ENCODE assay signal across 12 cellular contexts in the genomic region with DNA sequence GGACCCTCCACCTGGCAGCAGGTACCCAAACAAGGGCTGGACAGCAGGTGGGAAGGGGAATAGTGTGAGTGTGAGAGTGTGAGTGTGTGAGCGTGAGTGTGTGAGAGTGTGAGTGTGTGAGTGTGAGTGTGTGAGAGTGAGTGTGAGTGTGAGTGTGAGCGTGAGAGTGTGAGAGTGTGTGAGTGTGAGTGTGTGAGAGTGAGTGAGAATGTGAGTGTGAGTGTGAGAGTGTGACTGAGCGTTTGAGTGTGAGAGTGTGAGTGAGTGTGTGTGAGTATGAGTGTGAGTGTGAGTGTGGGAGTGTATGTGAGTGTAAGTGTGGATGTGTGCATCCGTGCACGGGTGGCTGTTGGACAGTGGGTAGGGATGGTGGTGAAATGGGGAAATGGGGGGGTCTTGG. TPM values are rescaled to one million over a fixed set of nuclear protein-coding genes. Genes with fewer than 3 reads are reported as not detected.
A peak's percentile ranks its signal among the peaks of the same experiment; 100 is the strongest.
DNase-seq lines count a peak whose midpoint lies in the region; ATAC-seq, FAIRE-seq and TF ChIP-seq lines count a peak whose summit lies in the region.
"Had no signal": no experiment of that assay in that cellular context is flagged by ENCODE, and none has a peak within 500 bp of the region (broad histone marks: within the 10 kb centered on the region; RNA-seq: fewer than 3 reads in every experiment).

No MANE protein-coding gene starts in this region.

- H3K4ac ChIP-seq in mesenchymal stem cell (ENCODE audit: low read depth in 1 of 2, low read length in 2 of 2), result peak overlapping the region in 1 of 2 experiments; percentile 6

- peak overlapping the region; percentile 5 for H3K4me3 Mint-ChIP-seq in activated naive CD4-positive, alpha-beta T cell treated with anti-CD3 and anti-CD28 coated beads, Interleukin-2, amount 10 ng/mL, durations not matched to agents 7 days and 5 days
- H3K4me3 Mint-ChIP-seq in activated naive CD4-positive, alpha-beta T cell treated with anti-CD3 and anti-CD28 coated beads for 36 hours, result no peak overlapping the region

- H3K9ac ChIP-seq in mesenchymal stem cell (ENCODE audit: low read length), result peak overlapping the region; percentile 93

- DNase-seq in activated naive CD4-positive, alpha-beta T cell treated with anti-CD3 and anti-CD28 coated beads, Interleukin-2, amount 10 ng/mL, durations not matched to agents 7 days and 5 days, result no peak
- no peak for DNase-seq in activated naive CD4-positive, alpha-beta T cell treated with anti-CD3 and anti-CD28 coated beads for 36 hours
- DNase-seq in cardiac fibroblast (ENCODE audit: low read depth in 2 of 2), result no peak
- no peak for DNase-seq in mesenchymal stem cell
- DNase-seq in tibial artery, result no peak
- DNase-seq in GM19239 (ENCODE audit: insufficient read length, low spot score), result no peak
- DNase-seq: NCI-H146 had no signal

- H3K27me3 ChIP-seq in mesenchymal stem cell (ENCODE audit: control insufficient read depth in 1 of 2, insufficient read depth in 1 of 2, low read length in 2 of 2) (no peaks in the 10 kb centered on the region), tibial artery (peaks cover 0 to 63% of the 10 kb centered on the region in 2 donors)

- H4K91ac ChIP-seq in mesenchymal stem cell (ENCODE audit: low read length), result peak overlapping the region; percentile 65

- peaks cover 14% of the 10 kb centered on the region for H3K4me1 Mint-ChIP-seq in activated naive CD4-positive, alpha-beta T cell treated with anti-CD3 and anti-CD28 coated beads, Interleukin-2, amount 10 ng/mL, durations not matched to agents 7 days and 5 days
- peaks cover 12% of the 10 kb centered on the region for H3K4me1 Mint-ChIP-seq in activated naive CD4-positive, alpha-beta T cell treated with anti-CD3 and anti-CD28 coated beads for 36 hours (ENCODE audit: low read depth)

- H3K36me3 Mint-ChIP-seq in activated naive CD4-positive, alpha-beta T cell treated with anti-CD3 and anti-CD28 coated beads, Interleukin-2, amount 10 ng/mL, durations not matched to agents 7 days and 5 days, result no peaks in the 10 kb centered on the region
- no peaks in the 10 kb centered on the region for H3K36me3 Mint-ChIP-seq in activated naive CD4-positive, alpha-beta T cell treated with anti-CD3 and anti-CD28 coated beads for 36 hours (ENCODE audit: low read depth)

- no peaks in the 10 kb centered on the region for H3K9me3 ChIP-seq in mesenchymal stem cell (ENCODE audit: control insufficient read depth, low read length)
- no peaks in the 10 kb centered on the region for H3K9me3 ChIP-seq in tibial artery

- H2BK15ac ChIP-seq in mesenchymal stem cell (ENCODE audit: low read depth, poor library complexity, severe bottlenecking), result peak overlapping the region; percentile 60

- H3K4me2 ChIP-seq in mesenchymal stem cell (ENCODE audit: low read length, poor library complexity, severe bottlenecking), result peak overlapping the region; percentile 73

- intact Hi-C loops in activated naive CD4-positive, alpha-beta T cell treated with anti-CD3 and anti-CD28 coated beads for 36 hours (cut with micrococcal nuclease), result loop anchor here (1.0 kb wide), 3 partner anchors 14 to 37 kb away; no protein-coding TSS in a partner anchor
- intact Hi-C loops in tibial artery (cut with DNase I; ENCODE audit: low total_unique reads), result no loop called here

- peak overlapping the region; percentile 66 for H2AFZ ChIP-seq in mesenchymal stem cell (ENCODE audit: low read depth, low read length)

- ATAC-seq in GM18868 (IDR thresholded peaks at IDR 0.05; ENCODE audit: unreplicated experiment), result no peak
- ATAC-seq in GM18909 (IDR thresholded peaks at IDR 0.05; ENCODE audit: poor library complexity, unreplicated experiment), result no peak

- peaks cover 93% of the 10 kb centered on the region for H3K27me3 Mint-ChIP-seq in activated naive CD4-positive, alpha-beta T cell treated with anti-CD3 and anti-CD28 coated beads, Interleukin-2, amount 10 ng/mL, durations not matched to agents 7 days and 5 days
- peaks cover 29% of the 10 kb centered on the region for H3K27me3 Mint-ChIP-seq in activated naive CD4-positive, alpha-beta T cell treated with anti-CD3 and anti-CD28 coated beads for 36 hours (ENCODE audit: low read depth)

- H2BK12ac ChIP-seq in mesenchymal stem cell (ENCODE audit: low read length in 2 of 2), result peak overlapping the region in 1 of 2 experiments; percentile 32

- H3K79me1 ChIP-seq in mesenchymal stem cell (replicated peaks; ENCODE audit: low read length, poor library complexity, severe bottlenecking), result peaks cover 11% of the 10 kb centered on the region

- H3K27ac ChIP-seq in mesenchymal stem cell (ENCODE audit: low read length, poor library complexity, severe bottlenecking) (peak overlapping the region; percentile 82), tibial artery (no peak overlapping the region)

- H3K14ac ChIP-seq in mesenchymal stem cell (ENCODE audit: low read length in 2 of 2), result peak overlapping the region in 1 of 2 experiments; percentile 72

- H2BK5ac ChIP-seq in mesenchymal stem cell (ENCODE audit: low read depth, low read length, poor library complexity, severe bottlenecking), result peak overlapping the region; percentile 91

- no peak for FAIRE-seq in GM19239 (lab: Jason Lieb, UNC)
- FAIRE-seq: colon had no signal

- H3K4me1 ChIP-seq in mesenchymal stem cell (ENCODE audit: control insufficient read depth, insufficient read depth, low read depth, low read length) (peaks cover 83% of the 10 kb centered on the region), tibial artery (peaks cover 0 to 23% (median 11%) of the 10 kb centered on the region in 4 donors)

- 76% methylated on average over 4 of the region's 5 CpGs for WGBS in mesenchymal stem cell

- no peak overlapping the region for H3K23ac ChIP-seq in mesenchymal stem cell (ENCODE audit: low read length in 2 of 2)

- H3K36me3 ChIP-seq in mesenchymal stem cell (ENCODE audit: control insufficient read depth in 1 of 2, insufficient read depth in 2 of 2, low read depth in 1 of 2, low read length in 2 of 2) (peaks cover 0 to 11% of the 10 kb centered on the region in 2 experiments), tibial artery (no peaks in the 10 kb centered on the region)

- TF ChIP-seq CTCF in cardiac fibroblast (IDR thresholded peaks at IDR 0.05; ENCODE audit: low read depth, low read length) (no peak), tibial artery (IDR thresholded peaks at IDR 0.05) (no peak)

- H3K18ac ChIP-seq in mesenchymal stem cell (ENCODE audit: low read depth in 1 of 2, low read length in 2 of 2), result peak overlapping the region; percentile 50 to 94

- H3K4me3 ChIP-seq in cardiac fibroblast (replicated peaks in 1 of 2; ENCODE audit: low read depth in 2 of 2, low read length in 2 of 2) (peak overlapping the region; percentile 28 to 46), mesenchymal stem cell (ENCODE audit: insufficient read depth in 1 of 2, low read depth in 1 of 2, low read length in 2 of 2) (peak overlapping the region; percentile 60 to 79), tibial artery (peak overlapping the region; percentile 28 to 38)

- CTCF ChIA-PET in activated naive CD4-positive, alpha-beta T cell treated with anti-CD3 and anti-CD28 coated beads, Interleukin-2, amount 10 ng/mL, durations not matched to agents 7 days and 5 days (lab: Charles Lee), result interaction anchor here (0.6 to 2.8 kb wide), 5 partner anchors 10 to 52 kb away, joined by 3 to 18 read pairs (median 3); no protein-coding TSS in a partner anchor
- CTCF ChIA-PET in activated naive CD4-positive, alpha-beta T cell treated with anti-CD3 and anti-CD28 coated beads for 36 hours (lab: Charles Lee), result interaction anchor here (0.9 to 2.1 kb wide), 5 partner anchors 10 to 52 kb away, joined by 3 to 7 read pairs (median 4); no protein-coding TSS in a partner anchor

- H2BK120ac ChIP-seq in mesenchymal stem cell (ENCODE audit: low read depth, low read length), result no peak overlapping the region

- peak overlapping the region; percentile 32 for H2AK5ac ChIP-seq in mesenchymal stem cell (ENCODE audit: low read length, severe bottlenecking)

- H3K9me3 Mint-ChIP-seq in activated naive CD4-positive, alpha-beta T cell treated with anti-CD3 and anti-CD28 coated beads, Interleukin-2, amount 10 ng/mL, durations not matched to agents 7 days and 5 days, result no peaks in the 10 kb centered on the region
- no peaks in the 10 kb centered on the region for H3K9me3 Mint-ChIP-seq in activated naive CD4-positive, alpha-beta T cell treated with anti-CD3 and anti-CD28 coated beads for 36 hours

- H4K8ac ChIP-seq in mesenchymal stem cell (ENCODE audit: low read length), result peak overlapping the region; percentile 79

- no peak overlapping the region for H3K27ac Mint-ChIP-seq in activated naive CD4-positive, alpha-beta T cell treated with anti-CD3 and anti-CD28 coated beads, Interleukin-2, amount 10 ng/mL, durations not matched to agents 7 days and 5 days
- H3K27ac Mint-ChIP-seq in activated naive CD4-positive, alpha-beta T cell treated with anti-CD3 and anti-CD28 coated beads for 36 hours, result no peak overlapping the region

RNA-seq across cellular contexts. Expression of a gene that starts 0.4 kb away (rescaled TPM):
- 1 to 10 TPM in 1 of 2 experiments, under 1 TPM in 1; 0.93 to 1.0 TPM for total RNA-seq in activated naive CD4-positive, alpha-beta T cell treated with anti-CD3 and anti-CD28 coated beads for 36 hours
- polyA plus RNA-seq in mesenchymal stem cell (2013, experiment 1 of 2), result 4.0 TPM
- 4.4 TPM for polyA plus RNA-seq in mesenchymal stem cell (2013, experiment 2 of 2)

RNA-seq across cellular contexts. Expression of a gene that starts 39.3 kb away (rescaled TPM):
- total RNA-seq in activated naive CD4-positive, alpha-beta T cell treated with anti-CD3 and anti-CD28 coated beads for 36 hours, result under 1 TPM in 1 of 2 experiments, not detected in 1; 0.14 TPM
- not detected for polyA plus RNA-seq in mesenchymal stem cell (2013, experiment 1 of 2)
- polyA plus RNA-seq in mesenchymal stem cell (2013, experiment 2 of 2), result not detected
- total RNA-seq: myocyte; T-helper 2 cell treated with Interferon-gamma antibody and Interleukin-4, amounts not matched to agents 100 ng/mL and 5 ng/mL, for 36 hours had no signal
